In the genomic region with DNA sequence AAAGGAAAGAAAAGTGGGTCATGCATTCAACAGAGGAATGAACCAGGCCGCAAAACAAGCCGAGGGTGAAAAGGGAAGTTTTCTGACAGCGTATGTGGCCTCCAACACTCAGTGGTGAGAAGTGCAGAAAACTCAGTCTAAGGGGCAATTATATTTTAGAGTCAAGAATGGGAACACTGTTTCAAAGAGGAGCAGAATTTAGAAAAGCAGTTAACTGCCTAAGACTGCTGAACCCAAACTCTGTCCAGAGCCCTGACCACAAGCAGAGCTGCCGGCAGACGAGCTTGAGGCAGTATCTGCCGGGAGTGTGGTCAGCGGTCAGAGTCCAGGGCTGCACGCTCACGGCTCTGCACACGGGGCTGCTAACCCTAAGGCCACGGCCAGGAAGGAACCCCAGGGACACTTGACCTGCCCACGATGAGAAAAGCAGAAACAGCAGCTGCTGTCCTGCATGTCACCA, we compare ENCODE assay signal across 17 cellular contexts.
DNase-seq lines count a peak whose midpoint lies in the region; ATAC-seq lines count a peak whose summit lies in the region.
"Had no signal": no experiment of that assay in that cellular context is flagged by ENCODE, and none has a peak within 500 bp of the region (broad histone marks: within the 10 kb centered on the region; RNA-seq: fewer than 3 reads in every experiment).

No MANE protein-coding gene starts in this region.

- peak overlapping the region; percentile 39 to 81 (median 72) for H3K4me2 ChIP-seq in BLaER1 treated with 17β-estradiol and CSF1 and Interleukin-3, amounts not matched to agents 10 nM and 100 nM

- peak overlapping the region in 3 of 11 experiments; percentile 12 to 33 (median 16); a peak in 5 of 22 replicates for H3K27ac ChIP-seq in BLaER1 treated with 17β-estradiol and CSF1 and Interleukin-3, amounts not matched to agents 10 nM and 100 nM
- H3K27ac ChIP-seq in cingulate gyrus (ENCODE audit: low read depth, low read length), result peak overlapping the region; percentile 85
- H3K27ac ChIP-seq in naive thymus-derived CD4-positive, alpha-beta T cell (ENCODE audit: low read depth, low read length), result no peak overlapping the region
- H3K27ac ChIP-seq: lower lobe of right lung had no signal

- peaks cover 0 to 11% (median 0%) of the 10 kb centered on the region in 5 donors for H3K27me3 Mint-ChIP-seq in naive thymus-derived CD4-positive, alpha-beta T cell

- peaks cover 0 to 7% (median 0%) of the 10 kb centered on the region in 11 experiments; a peak in 2 of 22 replicates for H3K9me3 ChIP-seq in BLaER1 treated with 17β-estradiol and CSF1 and Interleukin-3, amounts not matched to agents 10 nM and 100 nM (replicated peaks in 1 of 11)
- no peaks in the 10 kb centered on the region for H3K9me3 ChIP-seq in naive thymus-derived CD4-positive, alpha-beta T cell (ENCODE audit: control insufficient read depth in 2 of 3, low read length in 3 of 3)
- H3K9me3 ChIP-seq: lower lobe of right lung had no signal

- peak; percentile 76 for ATAC-seq in naive thymus-derived CD4-positive, alpha-beta T cell
- no peak for ATAC-seq in GM19023 (IDR thresholded peaks at IDR 0.05; ENCODE audit: unreplicated experiment)
- ATAC-seq in HG03571 (IDR thresholded peaks at IDR 0.05; ENCODE audit: unreplicated experiment), result no peak
- no peak for ATAC-seq in esophagus mucosa
- ATAC-seq: Right ventricle myocardium inferior had no signal

- H3K4me3 Mint-ChIP-seq in naive thymus-derived CD4-positive, alpha-beta T cell, result peak overlapping the region in 1 of 10 donors; percentile 3
- H3K4me3 Mint-ChIP-seq: stimulated activated naive CD8-positive, alpha-beta T cell treated with anti-CD3 and anti-CD28 coated beads, Interleukin-15, Interleukin-2, amounts not matched to agents 100 ng/mL and 50 ng/mL, for 24 hours had no signal

- H3K4me3 ChIP-seq in BLaER1 treated with 17β-estradiol and CSF1 and Interleukin-3, amounts not matched to agents 10 nM and 100 nM, result no peak overlapping the region
- no peak overlapping the region for H3K4me3 ChIP-seq in naive thymus-derived CD4-positive, alpha-beta T cell (ENCODE audit: low read length)
- H3K4me3 ChIP-seq: lower lobe of right lung had no signal

- H3K36me3 ChIP-seq in BLaER1 treated with 17β-estradiol and CSF1 and Interleukin-3, amounts not matched to agents 10 nM and 100 nM, result no peaks in the 10 kb centered on the region
- no peaks in the 10 kb centered on the region for H3K36me3 ChIP-seq in naive thymus-derived CD4-positive, alpha-beta T cell (ENCODE audit: control insufficient read depth in 2 of 3, insufficient read depth in 3 of 3, low read length in 3 of 3)
- H3K36me3 ChIP-seq: lower lobe of right lung had no signal

- H3K27me3 ChIP-seq in BLaER1 treated with 17β-estradiol and CSF1 and Interleukin-3, amounts not matched to agents 10 nM and 100 nM, result no peaks in the 10 kb centered on the region
- no peaks in the 10 kb centered on the region for H3K27me3 ChIP-seq in naive thymus-derived CD4-positive, alpha-beta T cell (ENCODE audit: control insufficient read depth in 2 of 2, insufficient read depth in 2 of 2, low read length in 2 of 2)

- H3K4me1 Mint-ChIP-seq in naive thymus-derived CD4-positive, alpha-beta T cell, result peaks cover 13 to 33% (median 14%) of the 10 kb centered on the region in 7 donors

- peak; percentile 62 to 87 for DNase-seq in NOMO-1 (lab: John Stamatoyannopoulos, UW; ENCODE audit: unreplicated experiment in 2 of 2)
- DNase-seq in naive thymus-derived CD4-positive, alpha-beta T cell, result no peak
- no peak for DNase-seq in stimulated activated CD4-positive, alpha-beta T cell treated with anti-CD3 and anti-CD28 coated beads, Interleukin-15, amount 100 ng/mL, for 24 hours
- DNase-seq: GOT3, IMR-90, lower lobe of right lung, NCI-H1436 treated with DMSO at 0.1 percent for 48 hours, NCI-H524 treated with DMSO at 0.1 percent for 48 hours, small intestine, T1000 had no signal

- no peaks in the 10 kb centered on the region for H4K20me1 ChIP-seq in BLaER1 treated with 17β-estradiol and CSF1 and Interleukin-3, amounts not matched to agents 10 nM and 100 nM

- peak overlapping the region in 1 of 9 donors; percentile 62 for H3K27ac Mint-ChIP-seq in naive thymus-derived CD4-positive, alpha-beta T cell
- H3K27ac Mint-ChIP-seq: stimulated activated naive CD8-positive, alpha-beta T cell treated with anti-CD3 and anti-CD28 coated beads, Interleukin-15, Interleukin-2, amounts not matched to agents 100 ng/mL and 50 ng/mL, for 24 hours had no signal

- peaks cover 16 to 41% (median 38%) of the 10 kb centered on the region in 10 experiments for H3K4me1 ChIP-seq in BLaER1 treated with 17β-estradiol and CSF1 and Interleukin-3, amounts not matched to agents 10 nM and 100 nM
- peaks cover 14 to 22% of the 10 kb centered on the region in 2 donors for H3K4me1 ChIP-seq in naive thymus-derived CD4-positive, alpha-beta T cell (ENCODE audit: control insufficient read depth in 2 of 2, insufficient read depth in 2 of 2, low read length in 2 of 2)

- CTCF ChIA-PET in naive thymus-derived CD4-positive, alpha-beta T cell (lab: Charles Lee), result no interaction called here

- POLR2A ChIA-PET in naive thymus-derived CD4-positive, alpha-beta T cell (lab: Charles Lee), result no interaction called here

- peaks cover 0 to 5% (median 0%) of the 10 kb centered on the region in 11 donors for H3K9me3 Mint-ChIP-seq in naive thymus-derived CD4-positive, alpha-beta T cell
- H3K9me3 Mint-ChIP-seq: stimulated activated naive CD8-positive, alpha-beta T cell treated with anti-CD3 and anti-CD28 coated beads, Interleukin-15, Interleukin-2, amounts not matched to agents 100 ng/mL and 50 ng/mL, for 24 hours had no signal

- peak overlapping the region in 2 of 11 experiments; percentile 4 to 37; a peak in 1 of 22 replicates for H3K9ac ChIP-seq in BLaER1 treated with 17β-estradiol and CSF1 and Interleukin-3, amounts not matched to agents 10 nM and 100 nM

- H3K36me3 Mint-ChIP-seq in naive thymus-derived CD4-positive, alpha-beta T cell, result peaks cover 0 to 8% (median 0%) of the 10 kb centered on the region in 5 donors

- intact Hi-C loops in naive thymus-derived CD4-positive, alpha-beta T cell (cut with micrococcal nuclease), result loop anchor here in 1 of 2 donors (10.0 kb wide), 1 partner anchor 610 kb away; no protein-coding TSS in a partner anchor

Comparison
In these comparisons a context has a peak if more than half of its experiments do, and no peak if none do; other contexts are left out.
1. DNase-seq: peak in NOMO-1 (2 of 2); none in naive thymus-derived CD4-positive, alpha-beta T cell (0 of 9) and stimulated activated CD4-positive, alpha-beta T cell treated with anti-CD3 and anti-CD28 coated beads, Interleukin-15, amount 100 ng/mL, for 24 hours (single experiment).